ENCODE assay signal across 1 cellular context in the genomic region with DNA sequence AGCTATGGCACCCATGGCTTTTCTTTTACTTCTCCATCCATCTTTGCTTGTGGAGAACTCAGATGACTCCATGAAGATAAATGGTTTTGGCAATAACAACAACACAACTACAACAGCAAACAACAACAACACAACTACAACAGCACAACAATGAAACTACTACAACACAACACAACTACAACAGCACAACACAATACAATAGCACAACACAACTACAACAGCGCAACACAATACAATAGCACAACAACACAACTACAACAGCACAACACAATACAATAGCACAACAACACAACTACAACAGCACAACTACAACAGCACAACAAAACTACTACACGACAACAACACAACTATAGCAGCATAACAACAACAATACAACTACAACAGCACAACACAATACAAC.
TF ChIP-seq lines count a peak whose summit lies in the region.
"Not testable (repeated sequence)": the region's sequence is repeated elsewhere in the genome, so short reads cannot be mapped to it uniquely, and the experiment has no call there.

No MANE protein-coding gene starts in this region.

TF ChIP-seq in HepG2, 621 proteins besides CTCF, POLR2A, EP300 and RAD21:
- TF ChIP-seq ARNT (IDR thresholded peaks at IDR 0.05) (0 out of 2 replicates have a peak, but pooled peaks have one; percentile 55), FOXP1 (IDR thresholded peaks at IDR 0.05) (0 out of 2 replicates have a peak, but pooled peaks have one; percentile 19), ZNF282 (IDR thresholded peaks at IDR 0.05; ENCODE audit: partially characterized antibody) (peak; percentile 78)
- TF ChIP-seq FOXP1 (CRISPR knock-in tag; IDR thresholded peaks at IDR 0.05) = not testable (repeated sequence)
- TF ChIP-seq, protein P1, sequence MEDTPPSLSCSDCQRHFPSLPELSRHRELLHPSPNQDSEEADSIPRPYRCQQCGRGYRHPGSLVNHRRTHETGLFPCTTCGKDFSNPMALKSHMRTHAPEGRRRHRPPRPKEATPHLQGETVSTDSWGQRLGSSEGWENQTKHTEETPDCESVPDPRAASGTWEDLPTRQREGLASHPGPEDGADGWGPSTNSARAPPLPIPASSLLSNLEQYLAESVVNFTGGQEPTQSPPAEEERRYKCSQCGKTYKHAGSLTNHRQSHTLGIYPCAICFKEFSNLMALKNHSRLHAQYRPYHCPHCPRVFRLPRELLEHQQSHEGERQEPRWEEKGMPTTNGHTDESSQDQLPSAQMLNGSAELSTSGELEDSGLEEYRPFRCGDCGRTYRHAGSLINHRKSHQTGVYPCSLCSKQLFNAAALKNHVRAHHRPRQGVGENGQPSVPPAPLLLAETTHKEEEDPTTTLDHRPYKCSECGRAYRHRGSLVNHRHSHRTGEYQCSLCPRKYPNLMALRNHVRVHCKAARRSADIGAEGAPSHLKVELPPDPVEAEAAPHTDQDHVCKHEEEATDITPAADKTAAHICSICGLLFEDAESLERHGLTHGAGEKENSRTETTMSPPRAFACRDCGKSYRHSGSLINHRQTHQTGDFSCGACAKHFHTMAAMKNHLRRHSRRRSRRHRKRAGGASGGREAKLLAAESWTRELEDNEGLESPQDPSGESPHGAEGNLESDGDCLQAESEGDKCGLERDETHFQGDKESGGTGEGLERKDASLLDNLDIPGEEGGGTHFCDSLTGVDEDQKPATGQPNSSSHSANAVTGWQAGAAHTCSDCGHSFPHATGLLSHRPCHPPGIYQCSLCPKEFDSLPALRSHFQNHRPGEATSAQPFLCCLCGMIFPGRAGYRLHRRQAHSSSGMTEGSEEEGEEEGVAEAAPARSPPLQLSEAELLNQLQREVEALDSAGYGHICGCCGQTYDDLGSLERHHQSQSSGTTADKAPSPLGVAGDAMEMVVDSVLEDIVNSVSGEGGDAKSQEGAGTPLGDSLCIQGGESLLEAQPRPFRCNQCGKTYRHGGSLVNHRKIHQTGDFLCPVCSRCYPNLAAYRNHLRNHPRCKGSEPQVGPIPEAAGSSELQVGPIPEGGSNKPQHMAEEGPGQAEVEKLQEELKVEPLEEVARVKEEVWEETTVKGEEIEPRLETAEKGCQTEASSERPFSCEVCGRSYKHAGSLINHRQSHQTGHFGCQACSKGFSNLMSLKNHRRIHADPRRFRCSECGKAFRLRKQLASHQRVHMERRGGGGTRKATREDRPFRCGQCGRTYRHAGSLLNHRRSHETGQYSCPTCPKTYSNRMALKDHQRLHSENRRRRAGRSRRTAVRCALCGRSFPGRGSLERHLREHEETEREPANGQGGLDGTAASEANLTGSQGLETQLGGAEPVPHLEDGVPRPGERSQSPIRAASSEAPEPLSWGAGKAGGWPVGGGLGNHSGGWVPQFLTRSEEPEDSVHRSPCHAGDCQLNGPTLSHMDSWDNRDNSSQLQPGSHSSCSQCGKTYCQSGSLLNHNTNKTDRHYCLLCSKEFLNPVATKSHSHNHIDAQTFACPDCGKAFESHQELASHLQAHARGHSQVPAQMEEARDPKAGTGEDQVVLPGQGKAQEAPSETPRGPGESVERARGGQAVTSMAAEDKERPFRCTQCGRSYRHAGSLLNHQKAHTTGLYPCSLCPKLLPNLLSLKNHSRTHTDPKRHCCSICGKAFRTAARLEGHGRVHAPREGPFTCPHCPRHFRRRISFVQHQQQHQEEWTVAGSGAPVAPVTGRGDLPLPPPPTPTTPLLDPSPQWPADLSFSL (CRISPR knock-in tag; IDR thresholded peaks at IDR 0.05) = peak; percentile 8; the same call in 1 of the 2 replicates
